ENCODE assay signal across 8 cellular contexts in genomic region chr19:1262687-1263123, GRCh38. TPM values are rescaled to one million over a fixed set of nuclear protein-coding genes. Genes with fewer than 3 reads are reported as not detected.
DNase-seq lines count a peak whose midpoint lies in the region; TF ChIP-seq lines count a peak whose summit lies in the region.

No MANE protein-coding gene starts in this region.

- H3K4me3 ChIP-seq in BLaER1 treated with 17β-estradiol and CSF1 and Interleukin-3, amounts not matched to agents 10 nM and 100 nM, result peak overlapping the region; percentile 65 to 77 (median 72)
- peak overlapping the region; percentile 91 for H3K4me3 ChIP-seq in NT2/D1 (ENCODE audit: insufficient read length, low read depth)
- no peak overlapping the region for H3K4me3 ChIP-seq in effector memory CD4-positive, alpha-beta T cell (ENCODE audit: insufficient read depth, low read depth, low read length, poor library complexity, severe bottlenecking)
- peak overlapping the region; percentile 73 for H3K4me3 ChIP-seq in neural progenitor cell

- DNase-seq in NT2/D1 (ENCODE audit: low read depth, low spot score) (no peak), neural progenitor cell (ENCODE audit: low spot score) (peak; percentile 55), HPDE6-E6E7 (ENCODE audit: extremely low spot score) (no peak), RPMI8226 (no peak), NCI-H446 treated with DMSO at 0.1 percent for 48 hours (lab: John Stamatoyannopoulos, UW) (no peak)
- DNase-seq in effector memory CD4-positive, alpha-beta T cell, result no peak
- DNase-seq in T-helper 2 cell treated with Interferon-gamma antibody and Interleukin-4, amounts not matched to agents 5 μg/mL and 100 μg/mL, for 36 hours (ENCODE audit: low spot score), result no peak

- TF ChIP-seq CTCF in neural progenitor cell (IDR thresholded peaks at IDR 0.05), result no peak

- no peaks in the 10 kb centered on the region; a peak in 2 of 22 replicates for H3K27me3 ChIP-seq in BLaER1 treated with 17β-estradiol and CSF1 and Interleukin-3, amounts not matched to agents 10 nM and 100 nM
- H3K27me3 ChIP-seq in NT2/D1 (ENCODE audit: insufficient read depth, insufficient read length) (peaks cover 7% of the 10 kb centered on the region), neural progenitor cell (peaks cover 8% of the 10 kb centered on the region)
- no peaks in the 10 kb centered on the region for H3K27me3 ChIP-seq in effector memory CD4-positive, alpha-beta T cell (replicated peaks; ENCODE audit: control insufficient read depth, insufficient read depth, low read length, poor library complexity, severe bottlenecking)

- peaks cover 85 to 97% (median 94%) of the 10 kb centered on the region in 10 experiments for H3K4me1 ChIP-seq in BLaER1 treated with 17β-estradiol and CSF1 and Interleukin-3, amounts not matched to agents 10 nM and 100 nM
- H3K4me1 ChIP-seq in NT2/D1 (ENCODE audit: insufficient read depth, insufficient read length) (peaks cover 48% of the 10 kb centered on the region), neural progenitor cell (peaks cover 65% of the 10 kb centered on the region)
- H3K4me1 ChIP-seq in effector memory CD4-positive, alpha-beta T cell (ENCODE audit: control insufficient read depth, insufficient read depth, low read length, poor library complexity, severe bottlenecking), result peaks cover 64% of the 10 kb centered on the region

- H3K27me3 Mint-ChIP-seq in neural progenitor cell (ENCODE audit: insufficient read depth, low read depth), result peaks cover 13% of the 10 kb centered on the region
- H3K27me3 Mint-ChIP-seq in T-helper 2 cell treated with Interferon-gamma antibody and Interleukin-4, amounts not matched to agents 5 μg/mL and 100 μg/mL, for 36 hours (ENCODE audit: low read depth), result peaks cover 3% of the 10 kb centered on the region

- peaks cover 65% of the 10 kb centered on the region for H3F3A ChIP-seq in neural progenitor cell (ENCODE audit: low read depth)

- peak overlapping the region; percentile 66 to 96 (median 80); a peak in 21 of 22 replicates for H3K9ac ChIP-seq in BLaER1 treated with 17β-estradiol and CSF1 and Interleukin-3, amounts not matched to agents 10 nM and 100 nM
- H3K9ac ChIP-seq in NT2/D1 (ENCODE audit: insufficient read length, low read depth) (peak overlapping the region; percentile 96), neural progenitor cell (no peak overlapping the region)

- H3K36me3 ChIP-seq in BLaER1 treated with 17β-estradiol and CSF1 and Interleukin-3, amounts not matched to agents 10 nM and 100 nM, result peaks cover under 1 to 8% (median 7%) of the 10 kb centered on the region in 11 experiments; a peak in 19 of 22 replicates
- H3K36me3 ChIP-seq in NT2/D1 (ENCODE audit: insufficient read depth, insufficient read length, low read length) (peaks cover 20% of the 10 kb centered on the region), neural progenitor cell (no peaks in the 10 kb centered on the region)
- peaks cover 7% of the 10 kb centered on the region for H3K36me3 ChIP-seq in effector memory CD4-positive, alpha-beta T cell (ENCODE audit: control insufficient read depth, insufficient read depth, low read length)

- peaks cover 12% of the 10 kb centered on the region for H3K79me2 ChIP-seq in neural progenitor cell (ENCODE audit: low read depth)

- no peak overlapping the region for H3K27ac Mint-ChIP-seq in neural progenitor cell
- no peak overlapping the region for H3K27ac Mint-ChIP-seq in T-helper 2 cell treated with Interferon-gamma antibody and Interleukin-4, amounts not matched to agents 5 μg/mL and 100 μg/mL, for 36 hours

- no peaks in the 10 kb centered on the region for H3K9me3 Mint-ChIP-seq in neural progenitor cell
- H3K9me3 Mint-ChIP-seq in T-helper 2 cell treated with Interferon-gamma antibody and Interleukin-4, amounts not matched to agents 5 μg/mL and 100 μg/mL, for 36 hours, result no peaks in the 10 kb centered on the region

- H3K4me3 Mint-ChIP-seq in neural progenitor cell, result peak overlapping the region; percentile 43
- no peak overlapping the region for H3K4me3 Mint-ChIP-seq in T-helper 2 cell treated with Interferon-gamma antibody and Interleukin-4, amounts not matched to agents 5 μg/mL and 100 μg/mL, for 36 hours

- no peaks in the 10 kb centered on the region for H3K9me3 ChIP-seq in BLaER1 treated with 17β-estradiol and CSF1 and Interleukin-3, amounts not matched to agents 10 nM and 100 nM (replicated peaks in 1 of 11)
- H3K9me3 ChIP-seq in NT2/D1 (ENCODE audit: insufficient read depth, low read length) (no peaks in the 10 kb centered on the region), neural progenitor cell (ENCODE audit: low read depth) (no peaks in the 10 kb centered on the region)
- H3K9me3 ChIP-seq in effector memory CD4-positive, alpha-beta T cell (ENCODE audit: control insufficient read depth, low read length), result no peaks in the 10 kb centered on the region

- H3K4me1 Mint-ChIP-seq in neural progenitor cell, result peaks cover 70% of the 10 kb centered on the region
- H3K4me1 Mint-ChIP-seq in T-helper 2 cell treated with Interferon-gamma antibody and Interleukin-4, amounts not matched to agents 5 μg/mL and 100 μg/mL, for 36 hours (ENCODE audit: low read depth), result peaks cover 41% of the 10 kb centered on the region

- peak overlapping the region; percentile 93 to 100 (median 99) for H3K4me2 ChIP-seq in BLaER1 treated with 17β-estradiol and CSF1 and Interleukin-3, amounts not matched to agents 10 nM and 100 nM
- H3K4me2 ChIP-seq in neural progenitor cell, result peak overlapping the region; percentile 91

- peaks cover 1% of the 10 kb centered on the region for H3K36me3 Mint-ChIP-seq in neural progenitor cell
- H3K36me3 Mint-ChIP-seq in T-helper 2 cell treated with Interferon-gamma antibody and Interleukin-4, amounts not matched to agents 5 μg/mL and 100 μg/mL, for 36 hours (ENCODE audit: low read depth), result peaks cover 8% of the 10 kb centered on the region

- H4K20me1 ChIP-seq in BLaER1 treated with 17β-estradiol and CSF1 and Interleukin-3, amounts not matched to agents 10 nM and 100 nM, result peaks cover 8 to 83% (median 41%) of the 10 kb centered on the region in 11 experiments; a peak in 21 of 22 replicates
- H4K20me1 ChIP-seq in neural progenitor cell (ENCODE audit: low read depth), result peaks cover 29% of the 10 kb centered on the region

- peak overlapping the region; percentile 9 to 84 (median 75); a peak in 19 of 22 replicates for H3K27ac ChIP-seq in BLaER1 treated with 17β-estradiol and CSF1 and Interleukin-3, amounts not matched to agents 10 nM and 100 nM
- H3K27ac ChIP-seq in effector memory CD4-positive, alpha-beta T cell (ENCODE audit: insufficient read depth, low read length, poor library complexity, severe bottlenecking), result peak overlapping the region; percentile 97
- H3K27ac ChIP-seq in neural progenitor cell, result no peak overlapping the region

- no peak overlapping the region for H2AFZ ChIP-seq in neural progenitor cell (replicated peaks)

RNA-seq across cellular contexts. Expression of gene CIRBP, which starts 6.4 kb away (rescaled TPM):
- total RNA-seq in neural progenitor cell (ENCODE audit: low replicate concordance), result 395 and 737 TPM in 2 replicates

RNA-seq across cellular contexts. Expression of gene FAM174C, which starts 12.6 kb away (rescaled TPM):
- 4.8 and 14.6 TPM in 2 replicates for total RNA-seq in neural progenitor cell (ENCODE audit: low replicate concordance)

RNA-seq across cellular contexts. Expression of gene MIDN, which starts 14.3 kb away (rescaled TPM):
- total RNA-seq in neural progenitor cell (ENCODE audit: low replicate concordance), result 16.1 and 51.3 TPM in 2 replicates

RNA-seq across cellular contexts. Expression of gene ATP5F1D, which starts 21.2 kb away (rescaled TPM):
- 7.1 and 52.0 TPM in 2 replicates for total RNA-seq in neural progenitor cell (ENCODE audit: low replicate concordance)

RNA-seq across cellular contexts. Expression of gene EFNA2, which starts 23.0 kb away (rescaled TPM):
- total RNA-seq in neural progenitor cell (ENCODE audit: low replicate concordance), result 13.2 and 34.7 TPM in 2 replicates
